ENCODE assay signal across 1 cellular context in the genomic region with DNA sequence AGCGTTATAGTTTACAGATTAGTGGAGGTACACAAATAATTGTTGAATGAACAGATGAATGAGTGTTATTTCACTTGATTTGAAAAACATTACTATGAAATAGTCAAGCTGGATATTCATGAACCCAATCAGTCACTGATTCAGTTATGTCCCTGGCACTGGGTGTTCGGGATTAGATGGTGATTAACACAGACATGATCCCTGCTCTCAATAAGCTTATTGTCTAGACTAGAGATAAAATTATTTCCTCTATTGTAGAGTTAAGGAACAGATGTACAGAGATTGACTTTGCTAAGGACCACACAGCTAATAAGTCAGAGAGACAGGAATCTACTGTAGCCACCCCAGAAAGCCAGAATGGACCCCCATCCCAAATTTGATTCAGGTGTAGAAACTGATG.
TF ChIP-seq lines count a peak whose summit lies in the region.

No MANE protein-coding gene starts in this region.

TF ChIP-seq in HepG2, 621 proteins besides CTCF, POLR2A, EP300 and RAD21:
- TF ChIP-seq KMT2B (CRISPR knock-in tag; IDR thresholded peaks at IDR 0.05), result no peak
- TF ChIP-seq, protein P1, sequence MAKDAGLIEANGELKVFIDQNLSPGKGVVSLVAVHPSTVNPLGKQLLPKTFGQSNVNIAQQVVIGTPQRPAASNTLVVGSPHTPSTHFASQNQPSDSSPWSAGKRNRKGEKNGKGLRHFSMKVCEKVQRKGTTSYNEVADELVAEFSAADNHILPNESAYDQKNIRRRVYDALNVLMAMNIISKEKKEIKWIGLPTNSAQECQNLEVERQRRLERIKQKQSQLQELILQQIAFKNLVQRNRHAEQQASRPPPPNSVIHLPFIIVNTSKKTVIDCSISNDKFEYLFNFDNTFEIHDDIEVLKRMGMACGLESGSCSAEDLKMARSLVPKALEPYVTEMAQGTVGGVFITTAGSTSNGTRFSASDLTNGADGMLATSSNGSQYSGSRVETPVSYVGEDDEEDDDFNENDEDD (CRISPR knock-in tag; IDR thresholded peaks at IDR 0.05; ENCODE audit: borderline replicate concordance), result no peak
- TF ChIP-seq KAT7 (CRISPR knock-in tag; IDR thresholded peaks at IDR 0.05; ENCODE audit: borderline replicate concordance), result no peak
- TF ChIP-seq POLR2AphosphoS5 (IDR thresholded peaks at IDR 0.05; ENCODE audit: low read depth, low read length), result no peak
- TF ChIP-seq, protein P2, sequence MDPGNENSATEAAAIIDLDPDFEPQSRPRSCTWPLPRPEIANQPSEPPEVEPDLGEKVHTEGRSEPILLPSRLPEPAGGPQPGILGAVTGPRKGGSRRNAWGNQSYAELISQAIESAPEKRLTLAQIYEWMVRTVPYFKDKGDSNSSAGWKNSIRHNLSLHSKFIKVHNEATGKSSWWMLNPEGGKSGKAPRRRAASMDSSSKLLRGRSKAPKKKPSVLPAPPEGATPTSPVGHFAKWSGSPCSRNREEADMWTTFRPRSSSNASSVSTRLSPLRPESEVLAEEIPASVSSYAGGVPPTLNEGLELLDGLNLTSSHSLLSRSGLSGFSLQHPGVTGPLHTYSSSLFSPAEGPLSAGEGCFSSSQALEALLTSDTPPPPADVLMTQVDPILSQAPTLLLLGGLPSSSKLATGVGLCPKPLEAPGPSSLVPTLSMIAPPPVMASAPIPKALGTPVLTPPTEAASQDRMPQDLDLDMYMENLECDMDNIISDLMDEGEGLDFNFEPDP (CRISPR knock-in tag; conservative IDR thresholded peaks at IDR 0.05), result no peak
- TF ChIP-seq, protein P3, sequence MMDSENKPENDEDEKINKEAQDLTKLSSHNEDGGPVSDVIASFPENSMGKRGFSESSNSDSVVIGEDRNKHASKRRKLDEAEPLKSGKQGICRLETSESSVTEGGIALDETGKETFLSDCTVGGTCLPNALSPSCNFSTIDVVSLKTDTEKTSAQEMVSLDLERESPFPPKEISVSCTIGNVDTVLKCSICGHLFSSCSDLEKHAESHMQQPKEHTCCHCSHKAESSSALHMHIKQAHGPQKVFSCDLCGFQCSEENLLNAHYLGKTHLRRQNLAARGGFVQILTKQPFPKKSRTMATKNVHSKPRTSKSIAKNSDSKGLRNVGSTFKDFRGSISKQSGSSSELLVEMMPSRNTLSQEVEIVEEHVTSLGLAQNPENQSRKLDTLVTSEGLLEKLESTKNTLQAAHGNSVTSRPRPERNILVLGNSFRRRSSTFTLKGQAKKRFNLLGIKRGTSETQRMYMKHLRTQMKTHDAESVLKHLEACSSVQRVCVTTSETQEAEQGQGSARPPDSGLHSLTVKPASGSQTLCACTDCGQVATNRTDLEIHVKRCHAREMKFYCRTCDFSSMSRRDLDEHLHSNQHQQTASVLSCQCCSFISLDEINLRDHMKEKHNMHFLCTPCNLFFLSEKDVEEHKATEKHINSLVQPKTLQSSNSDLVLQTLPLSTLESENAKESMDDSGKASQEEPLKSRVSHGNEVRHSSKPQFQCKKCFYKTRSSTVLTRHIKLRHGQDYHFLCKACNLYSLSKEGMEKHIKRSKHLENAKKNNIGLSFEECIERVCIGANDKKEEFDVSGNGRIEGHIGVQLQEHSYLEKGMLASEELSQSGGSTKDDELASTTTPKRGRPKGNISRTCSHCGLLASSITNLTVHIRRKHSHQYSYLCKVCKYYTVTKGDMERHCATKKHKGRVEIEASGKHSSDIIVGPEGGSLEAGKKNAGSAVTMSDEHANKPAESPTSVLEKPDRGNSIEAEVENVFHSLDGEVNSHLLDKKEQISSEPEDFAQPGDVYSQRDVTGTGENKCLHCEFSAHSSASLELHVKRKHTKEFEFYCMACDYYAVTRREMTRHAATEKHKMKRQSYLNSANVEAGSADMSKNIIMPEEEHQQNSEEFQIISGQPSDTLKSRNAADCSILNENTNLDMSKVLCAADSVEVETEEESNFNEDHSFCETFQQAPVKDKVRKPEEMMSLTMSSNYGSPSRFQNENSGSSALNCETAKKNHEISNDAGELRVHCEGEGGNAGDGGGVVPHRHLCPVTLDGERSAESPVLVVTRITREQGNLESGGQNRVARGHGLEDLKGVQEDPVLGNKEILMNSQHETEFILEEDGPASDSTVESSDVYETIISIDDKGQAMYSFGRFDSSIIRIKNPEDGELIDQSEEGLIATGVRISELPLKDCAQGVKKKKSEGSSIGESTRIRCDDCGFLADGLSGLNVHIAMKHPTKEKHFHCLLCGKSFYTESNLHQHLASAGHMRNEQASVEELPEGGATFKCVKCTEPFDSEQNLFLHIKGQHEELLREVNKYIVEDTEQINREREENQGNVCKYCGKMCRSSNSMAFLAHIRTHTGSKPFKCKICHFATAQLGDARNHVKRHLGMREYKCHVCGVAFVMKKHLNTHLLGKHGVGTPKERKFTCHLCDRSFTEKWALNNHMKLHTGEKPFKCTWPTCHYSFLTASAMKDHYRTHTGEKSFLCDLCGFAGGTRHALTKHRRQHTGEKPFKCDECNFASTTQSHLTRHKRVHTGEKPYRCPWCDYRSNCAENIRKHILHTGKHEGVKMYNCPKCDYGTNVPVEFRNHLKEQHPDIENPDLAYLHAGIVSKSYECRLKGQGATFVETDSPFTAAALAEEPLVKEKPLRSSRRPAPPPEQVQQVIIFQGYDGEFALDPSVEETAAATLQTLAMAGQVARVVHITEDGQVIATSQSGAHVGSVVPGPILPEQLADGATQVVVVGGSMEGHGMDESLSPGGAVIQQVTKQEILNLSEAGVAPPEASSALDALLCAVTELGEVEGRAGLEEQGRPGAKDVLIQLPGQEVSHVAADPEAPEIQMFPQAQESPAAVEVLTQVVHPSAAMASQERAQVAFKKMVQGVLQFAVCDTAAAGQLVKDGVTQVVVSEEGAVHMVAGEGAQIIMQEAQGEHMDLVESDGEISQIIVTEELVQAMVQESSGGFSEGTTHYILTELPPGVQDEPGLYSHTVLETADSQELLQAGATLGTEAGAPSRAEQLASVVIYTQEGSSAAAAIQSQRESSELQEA (CRISPR knock-in tag; IDR thresholded peaks at IDR 0.05; ENCODE audit: not compliant biosample characterization), result no peak
- no peak for TF ChIP-seq ZNF782 (CRISPR knock-in tag; IDR thresholded peaks at IDR 0.05; ENCODE audit: borderline replicate concordance)
- TF ChIP-seq ZNF251 (CRISPR knock-in tag; IDR thresholded peaks at IDR 0.05), result no peak
- no peak for TF ChIP-seq TGIF2 (CRISPR knock-in tag; IDR thresholded peaks at IDR 0.05)
- TF ChIP-seq, protein P4, sequence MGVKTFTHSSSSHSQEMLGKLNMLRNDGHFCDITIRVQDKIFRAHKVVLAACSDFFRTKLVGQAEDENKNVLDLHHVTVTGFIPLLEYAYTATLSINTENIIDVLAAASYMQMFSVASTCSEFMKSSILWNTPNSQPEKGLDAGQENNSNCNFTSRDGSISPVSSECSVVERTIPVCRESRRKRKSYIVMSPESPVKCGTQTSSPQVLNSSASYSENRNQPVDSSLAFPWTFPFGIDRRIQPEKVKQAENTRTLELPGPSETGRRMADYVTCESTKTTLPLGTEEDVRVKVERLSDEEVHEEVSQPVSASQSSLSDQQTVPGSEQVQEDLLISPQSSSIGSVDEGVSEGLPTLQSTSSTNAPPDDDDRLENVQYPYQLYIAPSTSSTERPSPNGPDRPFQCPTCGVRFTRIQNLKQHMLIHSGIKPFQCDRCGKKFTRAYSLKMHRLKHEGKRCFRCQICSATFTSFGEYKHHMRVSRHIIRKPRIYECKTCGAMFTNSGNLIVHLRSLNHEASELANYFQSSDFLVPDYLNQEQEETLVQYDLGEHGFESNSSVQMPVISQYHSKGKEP (CRISPR knock-in tag; IDR thresholded peaks at IDR 0.05), result no peak
- no peak for TF ChIP-seq PAWR (CRISPR knock-in tag; IDR thresholded peaks at IDR 0.05; ENCODE audit: borderline replicate concordance)
- TF ChIP-seq, protein P5, sequence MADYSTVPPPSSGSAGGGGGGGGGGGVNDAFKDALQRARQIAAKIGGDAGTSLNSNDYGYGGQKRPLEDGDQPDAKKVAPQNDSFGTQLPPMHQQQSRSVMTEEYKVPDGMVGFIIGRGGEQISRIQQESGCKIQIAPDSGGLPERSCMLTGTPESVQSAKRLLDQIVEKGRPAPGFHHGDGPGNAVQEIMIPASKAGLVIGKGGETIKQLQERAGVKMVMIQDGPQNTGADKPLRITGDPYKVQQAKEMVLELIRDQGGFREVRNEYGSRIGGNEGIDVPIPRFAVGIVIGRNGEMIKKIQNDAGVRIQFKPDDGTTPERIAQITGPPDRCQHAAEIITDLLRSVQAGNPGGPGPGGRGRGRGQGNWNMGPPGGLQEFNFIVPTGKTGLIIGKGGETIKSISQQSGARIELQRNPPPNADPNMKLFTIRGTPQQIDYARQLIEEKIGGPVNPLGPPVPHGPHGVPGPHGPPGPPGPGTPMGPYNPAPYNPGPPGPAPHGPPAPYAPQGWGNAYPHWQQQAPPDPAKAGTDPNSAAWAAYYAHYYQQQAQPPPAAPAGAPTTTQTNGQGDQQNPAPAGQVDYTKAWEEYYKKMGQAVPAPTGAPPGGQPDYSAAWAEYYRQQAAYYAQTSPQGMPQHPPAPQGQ (CRISPR knock-in tag; IDR thresholded peaks at IDR 0.05; ENCODE audit: borderline replicate concordance), result no peak
- TF ChIP-seq ZNF343 (CRISPR knock-in tag; IDR thresholded peaks at IDR 0.05), result no peak
- TF ChIP-seq PPARG (CRISPR knock-in tag; conservative IDR thresholded peaks at IDR 0.05), result no peak
